In genomic region chr1:245809361-245809760, GRCh38 we compare ENCODE assay signal across 21 cellular contexts.
DNase-seq lines count a peak whose midpoint lies in the region; ATAC-seq and TF ChIP-seq lines count a peak whose summit lies in the region.
"Had no signal": no experiment of that assay in that cellular context is flagged by ENCODE, and none has a peak within 500 bp of the region (broad histone marks: within the 10 kb centered on the region; RNA-seq: fewer than 3 reads in every experiment).

No MANE protein-coding gene starts in this region.

- TF ChIP-seq CTCF in WTC11 (IDR thresholded peaks at IDR 0.05): no peak

- peak in 2 of 3 experiments; percentile 29 to 42 for DNase-seq in NCI-H1417 (lab: John Stamatoyannopoulos, UW)
- no peak for DNase-seq in NCI-H1417 treated with DMSO at 0.1 percent for 48 hours (lab: John Stamatoyannopoulos, UW)
- peak; percentile 64 for DNase-seq in NCI-H146 (lab: John Stamatoyannopoulos, UW)
- no peak for DNase-seq in WTC11 (ENCODE audit: low spot score)
- DNase-seq in neuronal stem cell (ENCODE audit: low spot score): no peak
- no peak for DNase-seq in activated T-helper 2 cell treated with anti-CD3 and anti-CD28 coated beads, Interferon-gamma antibody, Interleukin-2, Interleukin-4, amounts not matched to agents 10 μg/mL and 5 μg/mL and 100 μg/mL, durations not matched to agents 14 hours and 24 hours and 36 hours (ENCODE audit: low spot score)
- no peak for DNase-seq in HAP-1 (ENCODE audit: low spot score in 2 of 2)
- DNase-seq: 8988T; activated CD4-positive, alpha-beta T cell treated with anti-CD3 and anti-CD28 coated beads for 1 hour; body of pancreas; DMS 273 treated with DMSO at 0.1 percent for 48 hours; lower lobe of right lung; NCI-H2081; RPMI8226; stimulated activated CD4-positive, alpha-beta T cell treated with anti-CD3 and anti-CD28 coated beads, Interleukin-4, amount 100 ng/mL, for 24 hours; substantia nigra; uterus had no signal

- no peak overlapping the region for H3K4me2 ChIP-seq in neuronal stem cell (ENCODE audit: insufficient read depth, low read length, poor library complexity, severe bottlenecking)

- H3K27me3 ChIP-seq in neuronal stem cell (ENCODE audit: control insufficient read depth in 3 of 3, insufficient read depth in 3 of 3, low read depth in 1 of 3, low read length in 3 of 3) (no peaks in the 10 kb centered on the region), HAP-1 (ENCODE audit: low read depth) (no peaks in the 10 kb centered on the region)
- H3K27me3 ChIP-seq: body of pancreas, uterus had no signal

- H3K4me1 Mint-ChIP-seq in WTC11: peaks cover 21% of the 10 kb centered on the region
- H3K4me1 Mint-ChIP-seq in activated T-helper 2 cell treated with anti-CD3 and anti-CD28 coated beads, Interferon-gamma antibody, Interleukin-2, Interleukin-4, amounts not matched to agents 10 μg/mL and 5 μg/mL and 100 μg/mL, durations not matched to agents 14 hours and 24 hours and 36 hours (ENCODE audit: low read depth): peaks cover 8% of the 10 kb centered on the region

- intact Hi-C loops in activated T-helper 2 cell treated with anti-CD3 and anti-CD28 coated beads, Interferon-gamma antibody, Interleukin-2, Interleukin-4, amounts not matched to agents 10 μg/mL and 5 μg/mL and 100 μg/mL, durations not matched to agents 14 hours and 24 hours and 36 hours (cut with micrococcal nuclease): no loop called here

- H2BK120ac ChIP-seq in neuronal stem cell (ENCODE audit: low read depth, low read length): no peak overlapping the region

- no peak overlapping the region for H2BK12ac ChIP-seq in neuronal stem cell (ENCODE audit: low read length)

- H4K8ac ChIP-seq in neuronal stem cell (ENCODE audit: low read depth, low read length): no peak overlapping the region

- POLR2A ChIA-PET in WTC11 (lab: Charles Lee): no interaction called here

- H3K18ac ChIP-seq in neuronal stem cell (ENCODE audit: low read length): peak overlapping the region; percentile 22

- H3K9me3 Mint-ChIP-seq in WTC11: no peaks in the 10 kb centered on the region
- no peaks in the 10 kb centered on the region for H3K9me3 Mint-ChIP-seq in activated T-helper 2 cell treated with anti-CD3 and anti-CD28 coated beads, Interferon-gamma antibody, Interleukin-2, Interleukin-4, amounts not matched to agents 10 μg/mL and 5 μg/mL and 100 μg/mL, durations not matched to agents 14 hours and 24 hours and 36 hours
- H3K9me3 Mint-ChIP-seq: activated T-helper 1 cell treated with anti-CD3 and anti-CD28 coated beads, Interleukin-12 subunit alpha, Interleukin-12 subunit beta, Interleukin-2, Interleukin-4 antibody, amounts not matched to agents 30 ng/mL and 10 ng/mL and 1 ng/mL, durations not matched to agents 14 hours and 24 hours and 36 hours had no signal

- H2BK5ac ChIP-seq in neuronal stem cell (ENCODE audit: low read length): no peak overlapping the region

- H4K91ac ChIP-seq in neuronal stem cell (ENCODE audit: low read depth, low read length, poor library complexity): no peak overlapping the region

- no peak overlapping the region for H3K4ac ChIP-seq in neuronal stem cell (ENCODE audit: low read length)

- H2AFZ ChIP-seq in neuronal stem cell (ENCODE audit: low read length): no peak overlapping the region

- H3K79me1 ChIP-seq in neuronal stem cell (ENCODE audit: low read depth, low read length): no peaks in the 10 kb centered on the region

- H3K4me3 Mint-ChIP-seq in WTC11: no peak overlapping the region
- H3K4me3 Mint-ChIP-seq in activated T-helper 2 cell treated with anti-CD3 and anti-CD28 coated beads, Interferon-gamma antibody, Interleukin-2, Interleukin-4, amounts not matched to agents 10 μg/mL and 5 μg/mL and 100 μg/mL, durations not matched to agents 14 hours and 24 hours and 36 hours (ENCODE audit: low read depth): no peak overlapping the region
- H3K4me3 Mint-ChIP-seq: activated T-helper 1 cell treated with anti-CD3 and anti-CD28 coated beads, Interleukin-12 subunit alpha, Interleukin-12 subunit beta, Interleukin-2, Interleukin-4 antibody, amounts not matched to agents 30 ng/mL and 10 ng/mL and 1 ng/mL, durations not matched to agents 14 hours and 24 hours and 36 hours had no signal

- in situ Hi-C loops in HAP-1 (cut with MboI; ENCODE audit: low sequenced_read_pairs): no loop called here

- ATAC-seq in WTC11 (peak; percentile 57), GM21381 (IDR thresholded peaks at IDR 0.05; ENCODE audit: unreplicated experiment) (no peak)
- ATAC-seq: body of pancreas, HCT116, lower lobe of right lung had no signal

- H3K27ac ChIP-seq in neuronal stem cell (replicated peaks; ENCODE audit: low read length): no peak overlapping the region
- H3K27ac ChIP-seq: body of pancreas, coronary artery, lower lobe of right lung, uterus had no signal

- H3K36me3 ChIP-seq in neuronal stem cell (replicated peaks in 1 of 2; ENCODE audit: control insufficient read depth in 2 of 2, insufficient read depth in 2 of 2, low read length in 2 of 2) (no peaks in the 10 kb centered on the region), HAP-1 (replicated peaks) (no peaks in the 10 kb centered on the region)
- H3K36me3 ChIP-seq: lower lobe of right lung, uterus had no signal

- H3K4me1 ChIP-seq in neuronal stem cell (ENCODE audit: control insufficient read depth in 2 of 2, insufficient read depth in 1 of 2, low read depth in 1 of 2, low read length in 2 of 2): peaks cover 3 to 6% of the 10 kb centered on the region in 2 donors
- H3K4me1 ChIP-seq in HAP-1: no peaks in the 10 kb centered on the region
- H3K4me1 ChIP-seq: uterus had no signal

- no peaks in the 10 kb centered on the region for H3K36me3 Mint-ChIP-seq in WTC11
- H3K36me3 Mint-ChIP-seq in activated T-helper 2 cell treated with anti-CD3 and anti-CD28 coated beads, Interferon-gamma antibody, Interleukin-2, Interleukin-4, amounts not matched to agents 10 μg/mL and 5 μg/mL and 100 μg/mL, durations not matched to agents 14 hours and 24 hours and 36 hours (ENCODE audit: low read depth): no peaks in the 10 kb centered on the region

- no peak overlapping the region for H3K14ac ChIP-seq in neuronal stem cell (ENCODE audit: low read length)

- H3K27me3 Mint-ChIP-seq in WTC11 (ENCODE audit: low read depth): no peaks in the 10 kb centered on the region
- H3K27me3 Mint-ChIP-seq in activated T-helper 2 cell treated with anti-CD3 and anti-CD28 coated beads, Interferon-gamma antibody, Interleukin-2, Interleukin-4, amounts not matched to agents 10 μg/mL and 5 μg/mL and 100 μg/mL, durations not matched to agents 14 hours and 24 hours and 36 hours (ENCODE audit: low read depth): no peaks in the 10 kb centered on the region

- peak overlapping the region; percentile 68 for H2AK5ac ChIP-seq in neuronal stem cell (ENCODE audit: low read depth, low read length)

- CTCF ChIA-PET in WTC11 (lab: Charles Lee): interaction anchor here (1.6 kb wide), 1 partner anchor 12 kb away, joined by 10 read pairs; no protein-coding TSS in a partner anchor

- H3K9me3 ChIP-seq in neuronal stem cell (replicated peaks in 1 of 2; ENCODE audit: control insufficient read depth in 2 of 2, insufficient read depth in 1 of 2, low read depth in 1 of 2, low read length in 2 of 2): no peaks in the 10 kb centered on the region
- no peaks in the 10 kb centered on the region for H3K9me3 ChIP-seq in HAP-1
- H3K9me3 ChIP-seq: body of pancreas, lower lobe of right lung, uterus had no signal

- H2BK15ac ChIP-seq in neuronal stem cell (ENCODE audit: low read length): no peak overlapping the region

- no CpG with 5 or more reads among the region's 5 CpGs for WGBS in neuronal stem cell (ENCODE audit: extremely low coverage in 2 of 2, insufficient read length in 2 of 2, insufficient replicate concordance in 1 of 2), 2 donors

- H3K9ac ChIP-seq in neuronal stem cell (ENCODE audit: low read depth, low read length, poor library complexity): no peak overlapping the region

- 0 out of 2 replicates have a peak overlapping the region, but pooled peaks have one; percentile 6 for H3K27ac Mint-ChIP-seq in WTC11
- no peak overlapping the region for H3K27ac Mint-ChIP-seq in activated T-helper 2 cell treated with anti-CD3 and anti-CD28 coated beads, Interferon-gamma antibody, Interleukin-2, Interleukin-4, amounts not matched to agents 10 μg/mL and 5 μg/mL and 100 μg/mL, durations not matched to agents 14 hours and 24 hours and 36 hours
- H3K27ac Mint-ChIP-seq: activated T-helper 1 cell treated with anti-CD3 and anti-CD28 coated beads, Interleukin-12 subunit alpha, Interleukin-12 subunit beta, Interleukin-2, Interleukin-4 antibody, amounts not matched to agents 30 ng/mL and 10 ng/mL and 1 ng/mL, durations not matched to agents 14 hours and 24 hours and 36 hours had no signal

- no peak overlapping the region for H3K23ac ChIP-seq in neuronal stem cell (ENCODE audit: low read depth, low read length, poor library complexity)

- H3K4me3 ChIP-seq in neuronal stem cell (ENCODE audit: low read length in 2 of 2) (no peak overlapping the region), HAP-1 (no peak overlapping the region)
- H3K4me3 ChIP-seq: body of pancreas, coronary artery, lower lobe of right lung, uterus had no signal

TF ChIP-seq in WTC11, 78 proteins besides CTCF, POLR2A, EP300 and RAD21:
- TF ChIP-seq ZBTB21 (CRISPR knock-in tag; IDR thresholded peaks at IDR 0.05; ENCODE audit: borderline replicate concordance) (no peak), MYBL2 (CRISPR knock-in tag; IDR thresholded peaks at IDR 0.05) (no peak), NFYB (CRISPR knock-in tag; conservative IDR thresholded peaks at IDR 0.05; ENCODE audit: low read depth) (no peak)

Comparison
In these comparisons a context has a peak if more than half of its experiments do, and no peak if none do; other contexts are left out.
1. DNase-seq: peak in NCI-H1417 (2 of 3) and NCI-H146 (single experiment); none in NCI-H1417 treated with DMSO at 0.1 percent for 48 hours (single experiment), WTC11 (single experiment), neuronal stem cell (single experiment), activated T-helper 2 cell treated with anti-CD3 and anti-CD28 coated beads, Interferon-gamma antibody, Interleukin-2, Interleukin-4, amounts not matched to agents 10 μg/mL and 5 μg/mL and 100 μg/mL, durations not matched to agents 14 hours and 24 hours and 36 hours (single experiment) and HAP-1 (0 of 2).